In genomic region chr11:122879785-122880184, GRCh38 we compare ENCODE assay signal across 1 cellular context.
TF ChIP-seq lines count a peak whose summit lies in the region.

No MANE protein-coding gene starts in this region.

TF ChIP-seq in GM23338, 12 proteins besides CTCF, POLR2A, EP300 and RAD21 (continued from another document):
- no peak for TF ChIP-seq REST (IDR thresholded peaks at IDR 0.05; ENCODE audit: unreplicated experiment)
- no peak for TF ChIP-seq STAT1 (IDR thresholded peaks at IDR 0.05; ENCODE audit: unreplicated experiment)
- TF ChIP-seq CREB1 (CRISPR knock-in tag; IDR thresholded peaks at IDR 0.05; ENCODE audit: low read depth) = no peak
- TF ChIP-seq ZNF114 (CRISPR knock-in tag; IDR thresholded peaks at IDR 0.05) = no peak
- no peak for TF ChIP-seq ZNF462 (CRISPR knock-in tag; IDR thresholded peaks at IDR 0.05)
- TF ChIP-seq EZH2phosphoT487 (IDR thresholded peaks at IDR 0.05; ENCODE audit: unreplicated experiment) = no peak
- no peak for TF ChIP-seq POLR2AphosphoS5 (IDR thresholded peaks at IDR 0.05; ENCODE audit: low read depth)
